ENCODE assay signal across 1 cellular context in the genomic region with DNA sequence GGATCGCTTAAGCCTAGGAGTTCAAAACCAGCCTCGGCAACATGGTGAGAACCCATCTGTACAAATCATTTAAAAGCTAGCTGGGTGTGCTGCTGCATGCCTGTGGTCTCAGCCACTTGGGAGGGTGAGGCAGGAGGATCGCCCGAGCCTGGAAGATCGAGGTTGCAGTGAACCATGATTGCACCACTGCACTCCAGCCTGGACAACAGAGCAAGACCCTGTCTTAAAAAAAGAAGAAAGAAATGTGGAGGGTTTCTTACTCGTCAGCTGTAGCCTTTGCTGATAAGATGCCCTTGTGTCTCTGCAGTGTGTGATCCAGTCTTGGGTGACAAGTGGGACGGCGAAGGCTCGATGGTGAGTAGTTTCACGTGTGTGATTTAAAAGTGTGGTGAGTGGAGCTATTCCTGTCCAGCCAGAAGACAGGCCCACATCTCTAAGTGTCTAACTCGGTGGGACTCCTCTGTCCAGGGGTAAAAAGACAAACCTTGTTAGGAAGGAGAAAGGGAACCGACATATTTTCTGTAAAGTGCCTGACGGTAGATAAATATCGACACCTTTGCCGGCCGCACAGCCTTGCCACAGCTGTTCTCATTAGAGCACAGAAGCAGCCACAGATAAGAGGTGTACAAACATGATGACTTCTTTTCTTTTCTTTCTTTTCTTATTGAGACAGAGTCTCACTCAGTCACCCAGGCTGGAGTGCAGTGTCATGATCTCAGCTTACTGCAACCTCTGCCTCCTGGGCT.
TF ChIP-seq lines count a peak whose summit lies in the region.

No MANE protein-coding gene starts in this region.

TF ChIP-seq in K562, 482 proteins besides CTCF, POLR2A, EP300 and RAD21 (continued from another document and continues in another):
- TF ChIP-seq, protein P1, sequence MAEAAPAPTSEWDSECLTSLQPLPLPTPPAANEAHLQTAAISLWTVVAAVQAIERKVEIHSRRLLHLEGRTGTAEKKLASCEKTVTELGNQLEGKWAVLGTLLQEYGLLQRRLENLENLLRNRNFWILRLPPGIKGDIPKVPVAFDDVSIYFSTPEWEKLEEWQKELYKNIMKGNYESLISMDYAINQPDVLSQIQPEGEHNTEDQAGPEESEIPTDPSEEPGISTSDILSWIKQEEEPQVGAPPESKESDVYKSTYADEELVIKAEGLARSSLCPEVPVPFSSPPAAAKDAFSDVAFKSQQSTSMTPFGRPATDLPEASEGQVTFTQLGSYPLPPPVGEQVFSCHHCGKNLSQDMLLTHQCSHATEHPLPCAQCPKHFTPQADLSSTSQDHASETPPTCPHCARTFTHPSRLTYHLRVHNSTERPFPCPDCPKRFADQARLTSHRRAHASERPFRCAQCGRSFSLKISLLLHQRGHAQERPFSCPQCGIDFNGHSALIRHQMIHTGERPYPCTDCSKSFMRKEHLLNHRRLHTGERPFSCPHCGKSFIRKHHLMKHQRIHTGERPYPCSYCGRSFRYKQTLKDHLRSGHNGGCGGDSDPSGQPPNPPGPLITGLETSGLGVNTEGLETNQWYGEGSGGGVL (CRISPR knock-in tag; IDR thresholded peaks at IDR 0.05), result no peak
- peak; percentile 84 for TF ChIP-seq TCF3 (CRISPR knock-in tag; IDR thresholded peaks at IDR 0.05)
- peak; percentile 21; the same call in 1 of the 2 replicates for TF ChIP-seq C11orf30 (IDR thresholded peaks at IDR 0.05; ENCODE audit: low read depth)
- TF ChIP-seq THAP7 (CRISPR knock-in tag; IDR thresholded peaks at IDR 0.05), result no peak
- TF ChIP-seq RBBP5 (IDR thresholded peaks at IDR 0.05; ENCODE audit: borderline replicate concordance, insufficient read depth, low read length, poor library complexity, severe bottlenecking), result peak; percentile 55
- TF ChIP-seq ATF1 (CRISPR knock-in tag; IDR thresholded peaks at IDR 0.05), result no peak
- no peak for TF ChIP-seq ATF1 (tag; IDR thresholded peaks at IDR 0.05)
- peak; percentile 56 for TF ChIP-seq CEBPB (tag; IDR thresholded peaks at IDR 0.05)
- TF ChIP-seq, protein P2, sequence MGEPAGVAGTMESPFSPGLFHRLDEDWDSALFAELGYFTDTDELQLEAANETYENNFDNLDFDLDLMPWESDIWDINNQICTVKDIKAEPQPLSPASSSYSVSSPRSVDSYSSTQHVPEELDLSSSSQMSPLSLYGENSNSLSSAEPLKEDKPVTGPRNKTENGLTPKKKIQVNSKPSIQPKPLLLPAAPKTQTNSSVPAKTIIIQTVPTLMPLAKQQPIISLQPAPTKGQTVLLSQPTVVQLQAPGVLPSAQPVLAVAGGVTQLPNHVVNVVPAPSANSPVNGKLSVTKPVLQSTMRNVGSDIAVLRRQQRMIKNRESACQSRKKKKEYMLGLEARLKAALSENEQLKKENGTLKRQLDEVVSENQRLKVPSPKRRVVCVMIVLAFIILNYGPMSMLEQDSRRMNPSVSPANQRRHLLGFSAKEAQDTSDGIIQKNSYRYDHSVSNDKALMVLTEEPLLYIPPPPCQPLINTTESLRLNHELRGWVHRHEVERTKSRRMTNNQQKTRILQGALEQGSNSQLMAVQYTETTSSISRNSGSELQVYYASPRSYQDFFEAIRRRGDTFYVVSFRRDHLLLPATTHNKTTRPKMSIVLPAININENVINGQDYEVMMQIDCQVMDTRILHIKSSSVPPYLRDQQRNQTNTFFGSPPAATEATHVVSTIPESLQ (CRISPR knock-in tag; IDR thresholded peaks at IDR 0.05), result no peak
- peak; percentile 67 for TF ChIP-seq CBFA2T2 (conservative IDR thresholded peaks at IDR 0.05)
- TF ChIP-seq SRF (CRISPR knock-in tag; IDR thresholded peaks at IDR 0.05), result no peak
- TF ChIP-seq HSF4 (CRISPR knock-in tag; IDR thresholded peaks at IDR 0.05; ENCODE audit: borderline replicate concordance), result no peak
- TF ChIP-seq KAT7 (CRISPR knock-in tag; IDR thresholded peaks at IDR 0.05; ENCODE audit: borderline replicate concordance), result no peak
- TF ChIP-seq HDGF (IDR thresholded peaks at IDR 0.05), result 0 out of 2 replicates have a peak, but pooled peaks have one; percentile 26
- TF ChIP-seq SMARCA4 (IDR thresholded peaks at IDR 0.05), result 0 out of 2 replicates have a peak, but pooled peaks have one; percentile 18
- no peak for TF ChIP-seq FOSL1 (tag; conservative IDR thresholded peaks at IDR 0.05)
- TF ChIP-seq, protein P3, sequence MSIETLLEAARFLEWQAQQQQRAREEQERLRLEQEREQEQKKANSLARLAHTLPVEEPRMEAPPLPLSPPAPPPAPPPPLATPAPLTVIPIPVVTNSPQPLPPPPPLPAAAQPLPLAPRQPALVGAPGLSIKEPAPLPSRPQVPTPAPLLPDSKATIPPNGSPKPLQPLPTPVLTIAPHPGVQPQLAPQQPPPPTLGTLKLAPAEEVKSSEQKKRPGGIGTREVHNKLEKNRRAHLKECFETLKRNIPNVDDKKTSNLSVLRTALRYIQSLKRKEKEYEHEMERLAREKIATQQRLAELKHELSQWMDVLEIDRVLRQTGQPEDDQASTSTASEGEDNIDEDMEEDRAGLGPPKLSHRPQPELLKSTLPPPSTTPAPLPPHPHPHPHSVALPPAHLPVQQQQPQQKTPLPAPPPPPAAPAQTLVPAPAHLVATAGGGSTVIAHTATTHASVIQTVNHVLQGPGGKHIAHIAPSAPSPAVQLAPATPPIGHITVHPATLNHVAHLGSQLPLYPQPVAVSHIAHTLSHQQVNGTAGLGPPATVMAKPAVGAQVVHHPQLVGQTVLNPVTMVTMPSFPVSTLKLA (conservative IDR thresholded peaks at IDR 0.05), result peak in 1 of 2 experiments; percentile 5; a peak in 1 of 4 replicates
- TF ChIP-seq POLR2AphosphoS5 (IDR thresholded peaks at IDR 0.05; ENCODE audit: control insufficient read depth, insufficient read depth, low read depth, low read length), result peak; percentile 23; the same call in 1 of the 2 replicates
- no peak for TF ChIP-seq CCAR2 (IDR thresholded peaks at IDR 0.05; ENCODE audit: low read depth, low read length)
- TF ChIP-seq DPF2 (IDR thresholded peaks at IDR 0.05), result peak; percentile 61
- peak; percentile 25 for TF ChIP-seq DACH1 (IDR thresholded peaks at IDR 0.05; ENCODE audit: partially characterized antibody)
- TF ChIP-seq HDAC6 (IDR thresholded peaks at IDR 0.05; ENCODE audit: low read depth, low read length), result no peak
- TF ChIP-seq HNRNPH1 (optimal IDR thresholded peaks at IDR 0.05; ENCODE audit: low read depth, low read length), result no peak
- no peak for TF ChIP-seq MEF2A (IDR thresholded peaks at IDR 0.05; ENCODE audit: control insufficient read depth, low read depth, low read length)
- TF ChIP-seq ZNF316 (IDR thresholded peaks at IDR 0.05), result peak; percentile 36; the same call in 1 of the 2 replicates
- TF ChIP-seq ZNF655 (CRISPR knock-in tag; IDR thresholded peaks at IDR 0.05), result no peak
- TF ChIP-seq ZNF277 (CRISPR knock-in tag; IDR thresholded peaks at IDR 0.05; ENCODE audit: borderline replicate concordance), result no peak
- TF ChIP-seq RBM25 (IDR thresholded peaks at IDR 0.05; ENCODE audit: low read depth, low read length, severe bottlenecking), result no peak
- TF ChIP-seq CEBPG (CRISPR knock-in tag; IDR thresholded peaks at IDR 0.05), result peak; percentile 8
- no peak for TF ChIP-seq CEBPG (tag; conservative IDR thresholded peaks at IDR 0.05 in 1 of 2, IDR thresholded peaks at IDR 0.05 in 1 of 2)
- TF ChIP-seq ZNF121 (CRISPR knock-in tag; conservative IDR thresholded peaks at IDR 0.05), result peak; percentile 100
- no peak for TF ChIP-seq ZNF197 (CRISPR knock-in tag; IDR thresholded peaks at IDR 0.05; ENCODE audit: low read depth)
- no peak for TF ChIP-seq TAF9B (IDR thresholded peaks at IDR 0.05; ENCODE audit: partially characterized antibody)
- TF ChIP-seq JUN (IDR thresholded peaks at IDR 0.05; ENCODE audit: borderline replicate concordance, low read depth, low read length), result no peak
- 0 out of 2 replicates have a peak, but pooled peaks have one; percentile 41 for TF ChIP-seq JUN (CRISPR knock-in tag; IDR thresholded peaks at IDR 0.05; ENCODE audit: borderline replicate concordance)
- TF ChIP-seq, protein P4, sequence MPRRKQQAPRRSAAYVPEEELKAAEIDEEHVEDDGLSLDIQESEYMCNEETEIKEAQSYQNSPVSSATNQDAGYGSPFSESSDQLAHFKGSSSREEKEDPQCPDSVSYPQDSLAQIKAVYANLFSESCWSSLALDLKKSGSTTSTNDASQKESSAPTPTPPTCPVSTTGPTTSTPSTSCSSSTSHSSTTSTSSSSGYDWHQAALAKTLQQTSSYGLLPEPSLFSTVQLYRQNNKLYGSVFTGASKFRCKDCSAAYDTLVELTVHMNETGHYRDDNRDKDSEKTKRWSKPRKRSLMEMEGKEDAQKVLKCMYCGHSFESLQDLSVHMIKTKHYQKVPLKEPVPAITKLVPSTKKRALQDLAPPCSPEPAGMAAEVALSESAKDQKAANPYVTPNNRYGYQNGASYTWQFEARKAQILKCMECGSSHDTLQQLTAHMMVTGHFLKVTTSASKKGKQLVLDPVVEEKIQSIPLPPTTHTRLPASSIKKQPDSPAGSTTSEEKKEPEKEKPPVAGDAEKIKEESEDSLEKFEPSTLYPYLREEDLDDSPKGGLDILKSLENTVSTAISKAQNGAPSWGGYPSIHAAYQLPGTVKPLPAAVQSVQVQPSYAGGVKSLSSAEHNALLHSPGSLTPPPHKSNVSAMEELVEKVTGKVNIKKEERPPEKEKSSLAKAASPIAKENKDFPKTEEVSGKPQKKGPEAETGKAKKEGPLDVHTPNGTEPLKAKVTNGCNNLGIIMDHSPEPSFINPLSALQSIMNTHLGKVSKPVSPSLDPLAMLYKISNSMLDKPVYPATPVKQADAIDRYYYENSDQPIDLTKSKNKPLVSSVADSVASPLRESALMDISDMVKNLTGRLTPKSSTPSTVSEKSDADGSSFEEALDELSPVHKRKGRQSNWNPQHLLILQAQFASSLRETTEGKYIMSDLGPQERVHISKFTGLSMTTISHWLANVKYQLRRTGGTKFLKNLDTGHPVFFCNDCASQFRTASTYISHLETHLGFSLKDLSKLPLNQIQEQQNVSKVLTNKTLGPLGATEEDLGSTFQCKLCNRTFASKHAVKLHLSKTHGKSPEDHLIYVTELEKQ (CRISPR knock-in tag; IDR thresholded peaks at IDR 0.05), result no peak
- 0 out of 4 replicates have a peak, but pooled peaks of 1 of the 2 experiments have one; percentile 39 for TF ChIP-seq HDAC1 (IDR thresholded peaks at IDR 0.05)
- TF ChIP-seq SFPQ (IDR thresholded peaks at IDR 0.05; ENCODE audit: low read depth, low read length), result no peak
- peak; percentile 76 for TF ChIP-seq GATA2 (CRISPR knock-in tag; IDR thresholded peaks at IDR 0.05)
- no peak for TF ChIP-seq EWSR1 (IDR thresholded peaks at IDR 0.05; ENCODE audit: borderline replicate concordance, low read depth, partially characterized antibody)
- 0 out of 2 replicates have a peak, but pooled peaks have one; percentile 23 for TF ChIP-seq STAT5A (IDR thresholded peaks at IDR 0.05; ENCODE audit: borderline replicate concordance, low read length)
- TF ChIP-seq, protein P5, sequence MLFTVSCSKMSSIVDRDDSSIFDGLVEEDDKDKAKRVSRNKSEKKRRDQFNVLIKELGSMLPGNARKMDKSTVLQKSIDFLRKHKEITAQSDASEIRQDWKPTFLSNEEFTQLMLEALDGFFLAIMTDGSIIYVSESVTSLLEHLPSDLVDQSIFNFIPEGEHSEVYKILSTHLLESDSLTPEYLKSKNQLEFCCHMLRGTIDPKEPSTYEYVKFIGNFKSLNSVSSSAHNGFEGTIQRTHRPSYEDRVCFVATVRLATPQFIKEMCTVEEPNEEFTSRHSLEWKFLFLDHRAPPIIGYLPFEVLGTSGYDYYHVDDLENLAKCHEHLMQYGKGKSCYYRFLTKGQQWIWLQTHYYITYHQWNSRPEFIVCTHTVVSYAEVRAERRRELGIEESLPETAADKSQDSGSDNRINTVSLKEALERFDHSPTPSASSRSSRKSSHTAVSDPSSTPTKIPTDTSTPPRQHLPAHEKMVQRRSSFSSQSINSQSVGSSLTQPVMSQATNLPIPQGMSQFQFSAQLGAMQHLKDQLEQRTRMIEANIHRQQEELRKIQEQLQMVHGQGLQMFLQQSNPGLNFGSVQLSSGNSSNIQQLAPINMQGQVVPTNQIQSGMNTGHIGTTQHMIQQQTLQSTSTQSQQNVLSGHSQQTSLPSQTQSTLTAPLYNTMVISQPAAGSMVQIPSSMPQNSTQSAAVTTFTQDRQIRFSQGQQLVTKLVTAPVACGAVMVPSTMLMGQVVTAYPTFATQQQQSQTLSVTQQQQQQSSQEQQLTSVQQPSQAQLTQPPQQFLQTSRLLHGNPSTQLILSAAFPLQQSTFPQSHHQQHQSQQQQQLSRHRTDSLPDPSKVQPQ (CRISPR knock-in tag; IDR thresholded peaks at IDR 0.05; ENCODE audit: borderline replicate concordance), result no peak
